Comparison of ENCODE assay signal across 9 cellular contexts in genomic region chr7:16242920-16243319, GRCh38.
"Had no signal": no experiment of that assay in that cellular context is flagged by ENCODE, and none has a peak within 500 bp of the region (broad histone marks: within the 10 kb centered on the region; RNA-seq: fewer than 3 reads in every experiment).

No MANE protein-coding gene starts in this region.

- H3K36me3 Mint-ChIP-seq: IgD-negative memory B cell had no signal

- H3K4me1 ChIP-seq: HAP-1 had no signal

- H3K27ac ChIP-seq: GM23248, HL-60 had no signal

- DNase-seq: GM23248, H7, HFFc6, KBM-7 had no signal

- H3K9me3 Mint-ChIP-seq: HFFc6, IgD-negative memory B cell had no signal

- H3K27ac Mint-ChIP-seq: HFFc6, IgD-negative memory B cell had no signal

- H3K4me1 Mint-ChIP-seq: IgD-negative memory B cell had no signal

- H3K9me3 ChIP-seq: HAP-1 had no signal

- ATAC-seq: HCT116, HepG2 had no signal

- H3K36me3 ChIP-seq: HAP-1 had no signal

- H2AFZ ChIP-seq: GM23248 had no signal

- H3K27me3 Mint-ChIP-seq: IgD-negative memory B cell had no signal

- H3K9ac ChIP-seq: GM23248 had no signal

- H3K4me3 ChIP-seq: GM23248, HAP-1 had no signal

- H3K4me3 Mint-ChIP-seq: HFFc6, IgD-negative memory B cell had no signal
